ENCODE assay signal across 21 cellular contexts in genomic region chr5:172845190-172845975, GRCh38. TPM values are rescaled to one million over a fixed set of nuclear protein-coding genes. Genes with fewer than 3 reads are reported as not detected.
A peak's percentile ranks its signal among the peaks of the same experiment; 100 is the strongest.
DNase-seq lines count a peak whose midpoint lies in the region; ATAC-seq, FAIRE-seq and TF ChIP-seq lines count a peak whose summit lies in the region.
"Had no signal": no experiment of that assay in that cellular context is flagged by ENCODE, and none has a peak within 500 bp of the region (broad histone marks: within the 10 kb centered on the region; RNA-seq: fewer than 3 reads in every experiment).

No MANE protein-coding gene starts in this region.

- H3K27me3 ChIP-seq in AG04450 (ENCODE audit: control insufficient read depth, insufficient read depth, low read length), result no peaks in the 10 kb centered on the region
- H3K27me3 ChIP-seq: upper lobe of left lung had no signal

- FAIRE-seq in frontal cortex (lab: Jason Lieb, UNC), result no peak
- FAIRE-seq: A204.1, GM12878, small intestine had no signal

- H3K27me3 Mint-ChIP-seq in T-helper 17 cell (no peaks in the 10 kb centered on the region), natural killer cell (ENCODE audit: low read depth in 2 of 2) (no peaks in the 10 kb centered on the region)
- H3K27me3 Mint-ChIP-seq in activated CD8-positive, alpha-beta T cell treated with anti-CD3 and anti-CD28 coated beads for 36 hours, result no peaks in the 10 kb centered on the region
- H3K27me3 Mint-ChIP-seq: activated naive CD4-positive, alpha-beta T cell treated with anti-CD3 and anti-CD28 coated beads, Interleukin-2, amount 50 U/mL, for 24 hours had no signal

- peaks cover 2% of the 10 kb centered on the region for H3K36me3 Mint-ChIP-seq in T-helper 17 cell (ENCODE audit: low read depth)
- no peaks in the 10 kb centered on the region for H3K36me3 Mint-ChIP-seq in natural killer cell
- peaks cover 2% of the 10 kb centered on the region for H3K36me3 Mint-ChIP-seq in activated CD8-positive, alpha-beta T cell treated with anti-CD3 and anti-CD28 coated beads for 36 hours (ENCODE audit: low read depth)
- H3K36me3 Mint-ChIP-seq: activated naive CD4-positive, alpha-beta T cell treated with anti-CD3 and anti-CD28 coated beads, Interleukin-2, amount 50 U/mL, for 24 hours had no signal

- intact Hi-C loops in natural killer cell (cut with micrococcal nuclease), result loop anchor here (5.0 kb wide), 2 partner anchors 37 to 87 kb away; no protein-coding TSS in a partner anchor
- intact Hi-C loops in activated CD8-positive, alpha-beta T cell treated with anti-CD3 and anti-CD28 coated beads for 36 hours (cut with micrococcal nuclease), result no loop called here

- no peak overlapping the region for H3K4me3 ChIP-seq in AG04450 (ENCODE audit: low read depth, low read length)
- no peak overlapping the region for H3K4me3 ChIP-seq in epithelial cell of esophagus (ENCODE audit: low read length)
- H3K4me3 ChIP-seq: GM12878, upper lobe of left lung had no signal

- no peak overlapping the region for H3K27ac ChIP-seq in AG04450 (ENCODE audit: low read depth, low read length)
- H3K27ac ChIP-seq: HL-60 had no signal

- ATAC-seq in T-helper 17 cell, result no peak
- ATAC-seq in natural killer cell, result peak; percentile 43 to 61 (median 51)
- no peak for ATAC-seq in activated CD8-positive, alpha-beta T cell treated with anti-CD3 and anti-CD28 coated beads for 36 hours
- ATAC-seq in stimulated activated naive CD8-positive, alpha-beta T cell treated with anti-CD3 and anti-CD28 coated beads, Interleukin-15, Interleukin-2, amounts not matched to agents 100 U/mL and 50 U/mL, for 24 hours, result no peak
- ATAC-seq: GM12878, Right ventricle myocardium inferior had no signal

- H3K4me3 Mint-ChIP-seq in T-helper 17 cell (no peak overlapping the region), natural killer cell (no peak overlapping the region)
- no peak overlapping the region for H3K4me3 Mint-ChIP-seq in activated CD8-positive, alpha-beta T cell treated with anti-CD3 and anti-CD28 coated beads for 36 hours
- H3K4me3 Mint-ChIP-seq: activated naive CD4-positive, alpha-beta T cell treated with anti-CD3 and anti-CD28 coated beads, Interleukin-2, amount 50 U/mL, for 24 hours had no signal

- CTCF ChIA-PET in AG04450 (lab: Charles Lee), result no interaction called here
- CTCF ChIA-PET in activated CD8-positive, alpha-beta T cell treated with anti-CD3 and anti-CD28 coated beads for 36 hours (lab: Charles Lee), result no interaction called here

- no peaks in the 10 kb centered on the region for H3K9me3 ChIP-seq in AG04450 (ENCODE audit: control insufficient read depth, insufficient read depth, low read length)
- no peaks in the 10 kb centered on the region for H3K9me3 ChIP-seq in T-helper 17 cell (ENCODE audit: control insufficient read depth, low read length, poor library complexity, severe bottlenecking)
- H3K9me3 ChIP-seq: upper lobe of left lung had no signal

- no peak for DNase-seq in AG04450 (ENCODE audit: low read depth, low spot score)
- DNase-seq in T-helper 17 cell, result no peak
- no peak for DNase-seq in epithelial cell of esophagus (ENCODE audit: low read depth)
- no peak for DNase-seq in natural killer cell
- DNase-seq in activated CD8-positive, alpha-beta T cell treated with anti-CD3 and anti-CD28 coated beads for 36 hours, result no peak
- DNase-seq in frontal cortex (ENCODE audit: low spot score in 2 of 2), result no peak
- no peak for DNase-seq in germinal center (ENCODE audit: low spot score)
- no peak for DNase-seq in stimulated activated naive CD8-positive, alpha-beta T cell treated with anti-CD3 and anti-CD28 coated beads, Interleukin-15, Interleukin-2, amounts not matched to agents 100 U/mL and 50 U/mL, for 24 hours
- DNase-seq: activated CD4-positive, alpha-beta T cell treated with anti-CD3 and anti-CD28 coated beads for 48 hours; effector CD8-positive, alpha-beta T cell; foreskin fibroblast; KG1; NCI-H1105 treated with DMSO at 0.1 percent for 48 hours; small intestine; T-helper 2 cell; upper lobe of left lung had no signal

- TF ChIP-seq CTCF in AG04450 (IDR thresholded peaks at IDR 0.05; ENCODE audit: low read depth, low read length), result 0 out of 2 replicates have a peak, but pooled peaks have one; percentile 10
- TF ChIP-seq CTCF in epithelial cell of esophagus (IDR thresholded peaks at IDR 0.05; ENCODE audit: insufficient read depth, low read depth, low read length, missing control alignments), result peak; percentile 11
- no peak for TF ChIP-seq CTCF in natural killer cell (IDR thresholded peaks at IDR 0.05)
- no peak for TF ChIP-seq CTCF in activated CD8-positive, alpha-beta T cell treated with anti-CD3 and anti-CD28 coated beads for 36 hours (IDR thresholded peaks at IDR 0.05)

- POLR2A ChIA-PET in AG04450 (lab: Yijun Ruan, JAX), result no interaction called here
- POLR2A ChIA-PET in activated CD8-positive, alpha-beta T cell treated with anti-CD3 and anti-CD28 coated beads for 36 hours (lab: Charles Lee), result no interaction called here

- H3K27ac Mint-ChIP-seq in T-helper 17 cell, result peak overlapping the region; percentile 54
- peak overlapping the region; percentile 54 to 80 for H3K27ac Mint-ChIP-seq in natural killer cell
- no peak overlapping the region for H3K27ac Mint-ChIP-seq in activated CD8-positive, alpha-beta T cell treated with anti-CD3 and anti-CD28 coated beads for 36 hours
- H3K27ac Mint-ChIP-seq: activated naive CD4-positive, alpha-beta T cell treated with anti-CD3 and anti-CD28 coated beads, Interleukin-2, amount 50 U/mL, for 24 hours had no signal

- H3K4me1 Mint-ChIP-seq in T-helper 17 cell (peaks cover 25% of the 10 kb centered on the region), natural killer cell (peaks cover 39 to 53% of the 10 kb centered on the region in 2 donors)
- H3K4me1 Mint-ChIP-seq in activated CD8-positive, alpha-beta T cell treated with anti-CD3 and anti-CD28 coated beads for 36 hours (ENCODE audit: low read depth), result peaks cover 36% of the 10 kb centered on the region

- no peaks in the 10 kb centered on the region for H3K9me3 Mint-ChIP-seq in natural killer cell
- no peaks in the 10 kb centered on the region for H3K9me3 Mint-ChIP-seq in activated CD8-positive, alpha-beta T cell treated with anti-CD3 and anti-CD28 coated beads for 36 hours
- H3K9me3 Mint-ChIP-seq: activated naive CD4-positive, alpha-beta T cell treated with anti-CD3 and anti-CD28 coated beads, Interleukin-2, amount 50 U/mL, for 24 hours had no signal

RNA-seq across cellular contexts. Expression of gene ERGIC1, which starts 11.3 kb away (rescaled TPM):
- 137 and 177 TPM in 2 replicates for polyA plus RNA-seq in AG04450 (2011; rRNA removed)
- 230 and 322 TPM in 2 replicates for polyA minus RNA-seq in AG04450 (2011; rRNA and poly(A)+ RNA removed)
- total RNA-seq in T-helper 17 cell, result 10 to 100 TPM; 50.1 to 53.1 TPM
- 100 to 1,000 TPM in 2 of 3 donors, 10 to 100 TPM in 1; 86.2 to 126 (median 121) TPM for total RNA-seq in natural killer cell
- total RNA-seq in activated CD8-positive, alpha-beta T cell treated with anti-CD3 and anti-CD28 coated beads for 36 hours, result 10 to 100 TPM; 56.1 to 57.0 TPM
- 33.0 TPM for total RNA-seq in frontal cortex

Comparison
In these comparisons a context has a peak if more than half of its experiments do, and no peak if none do; other contexts are left out.
1. CTCF ChIP-seq: peak in AG04450 (single experiment) and epithelial cell of esophagus (single experiment); none in natural killer cell (single experiment) and activated CD8-positive, alpha-beta T cell treated with anti-CD3 and anti-CD28 coated beads for 36 hours (single experiment).
2. ATAC-seq: peak in natural killer cell (3 of 3); none in T-helper 17 cell (single experiment), activated CD8-positive, alpha-beta T cell treated with anti-CD3 and anti-CD28 coated beads for 36 hours (single experiment) and stimulated activated naive CD8-positive, alpha-beta T cell treated with anti-CD3 and anti-CD28 coated beads, Interleukin-15, Interleukin-2, amounts not matched to agents 100 U/mL and 50 U/mL, for 24 hours (single experiment).